Comparison of ENCODE assay signal across 1 cellular context in genomic region chr16:30437511-30438046, GRCh38.
TF ChIP-seq lines count a peak whose summit lies in the region.

No MANE protein-coding gene starts in this region.

TF ChIP-seq in GM23338, 12 proteins besides CTCF, POLR2A, EP300 and RAD21 (continued from another document):
- TF ChIP-seq, protein P1, sequence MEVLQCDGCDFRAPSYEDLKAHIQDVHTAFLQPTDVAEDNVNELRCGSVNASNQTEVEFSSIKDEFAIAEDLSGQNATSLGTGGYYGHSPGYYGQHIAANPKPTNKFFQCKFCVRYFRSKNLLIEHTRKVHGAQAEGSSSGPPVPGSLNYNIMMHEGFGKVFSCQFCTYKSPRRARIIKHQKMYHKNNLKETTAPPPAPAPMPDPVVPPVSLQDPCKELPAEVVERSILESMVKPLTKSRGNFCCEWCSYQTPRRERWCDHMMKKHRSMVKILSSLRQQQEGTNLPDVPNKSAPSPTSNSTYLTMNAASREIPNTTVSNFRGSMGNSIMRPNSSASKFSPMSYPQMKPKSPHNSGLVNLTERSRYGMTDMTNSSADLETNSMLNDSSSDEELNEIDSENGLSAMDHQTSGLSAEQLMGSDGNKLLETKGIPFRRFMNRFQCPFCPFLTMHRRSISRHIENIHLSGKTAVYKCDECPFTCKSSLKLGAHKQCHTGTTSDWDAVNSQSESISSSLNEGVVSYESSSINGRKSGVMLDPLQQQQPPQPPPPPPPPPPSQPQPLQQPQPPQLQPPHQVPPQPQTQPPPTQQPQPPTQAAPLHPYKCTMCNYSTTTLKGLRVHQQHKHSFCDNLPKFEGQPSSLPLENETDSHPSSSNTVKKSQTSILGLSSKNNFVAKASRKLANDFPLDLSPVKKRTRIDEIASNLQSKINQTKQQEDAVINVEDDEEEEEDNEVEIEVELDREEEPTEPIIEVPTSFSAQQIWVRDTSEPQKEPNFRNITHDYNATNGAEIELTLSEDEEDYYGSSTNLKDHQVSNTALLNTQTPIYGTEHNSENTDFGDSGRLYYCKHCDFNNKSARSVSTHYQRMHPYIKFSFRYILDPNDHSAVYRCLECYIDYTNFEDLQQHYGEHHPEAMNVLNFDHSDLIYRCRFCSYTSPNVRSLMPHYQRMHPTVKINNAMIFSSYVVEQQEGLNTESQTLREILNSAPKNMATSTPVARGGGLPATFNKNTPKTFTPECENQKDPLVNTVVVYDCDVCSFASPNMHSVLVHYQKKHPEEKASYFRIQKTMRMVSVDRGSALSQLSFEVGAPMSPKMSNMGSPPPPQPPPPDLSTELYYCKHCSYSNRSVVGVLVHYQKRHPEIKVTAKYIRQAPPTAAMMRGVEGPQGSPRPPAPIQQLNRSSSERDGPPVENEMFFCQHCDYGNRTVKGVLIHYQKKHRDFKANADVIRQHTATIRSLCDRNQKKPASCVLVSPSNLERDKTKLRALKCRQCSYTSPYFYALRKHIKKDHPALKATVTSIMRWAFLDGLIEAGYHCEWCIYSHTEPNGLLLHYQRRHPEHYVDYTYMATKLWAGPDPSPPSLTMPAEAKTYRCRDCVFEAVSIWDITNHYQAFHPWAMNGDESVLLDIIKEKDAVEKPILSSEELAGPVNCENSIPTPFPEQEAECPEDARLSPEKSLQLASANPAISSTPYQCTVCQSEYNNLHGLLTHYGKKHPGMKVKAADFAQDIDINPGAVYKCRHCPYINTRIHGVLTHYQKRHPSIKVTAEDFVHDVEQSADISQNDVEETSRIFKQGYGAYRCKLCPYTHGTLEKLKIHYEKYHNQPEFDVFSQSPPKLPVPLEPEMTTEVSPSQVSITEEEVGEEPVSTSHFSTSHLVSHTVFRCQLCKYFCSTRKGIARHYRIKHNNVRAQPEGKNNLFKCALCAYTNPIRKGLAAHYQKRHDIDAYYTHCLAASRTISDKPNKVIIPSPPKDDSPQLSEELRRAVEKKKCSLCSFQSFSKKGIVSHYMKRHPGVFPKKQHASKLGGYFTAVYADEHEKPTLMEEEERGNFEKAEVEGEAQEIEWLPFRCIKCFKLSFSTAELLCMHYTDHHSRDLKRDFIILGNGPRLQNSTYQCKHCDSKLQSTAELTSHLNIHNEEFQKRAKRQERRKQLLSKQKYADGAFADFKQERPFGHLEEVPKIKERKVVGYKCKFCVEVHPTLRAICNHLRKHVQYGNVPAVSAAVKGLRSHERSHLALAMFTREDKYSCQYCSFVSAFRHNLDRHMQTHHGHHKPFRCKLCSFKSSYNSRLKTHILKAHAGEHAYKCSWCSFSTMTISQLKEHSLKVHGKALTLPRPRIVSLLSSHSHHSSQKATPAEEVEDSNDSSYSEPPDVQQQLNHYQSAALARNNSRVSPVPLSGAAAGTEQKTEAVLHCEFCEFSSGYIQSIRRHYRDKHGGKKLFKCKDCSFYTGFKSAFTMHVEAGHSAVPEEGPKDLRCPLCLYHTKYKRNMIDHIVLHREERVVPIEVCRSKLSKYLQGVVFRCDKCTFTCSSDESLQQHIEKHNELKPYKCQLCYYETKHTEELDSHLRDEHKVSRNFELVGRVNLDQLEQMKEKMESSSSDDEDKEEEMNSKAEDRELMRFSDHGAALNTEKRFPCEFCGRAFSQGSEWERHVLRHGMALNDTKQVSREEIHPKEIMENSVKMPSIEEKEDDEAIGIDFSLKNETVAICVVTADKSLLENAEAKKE (CRISPR knock-in tag; IDR thresholded peaks at IDR 0.05), result no peak
